In the genomic region with DNA sequence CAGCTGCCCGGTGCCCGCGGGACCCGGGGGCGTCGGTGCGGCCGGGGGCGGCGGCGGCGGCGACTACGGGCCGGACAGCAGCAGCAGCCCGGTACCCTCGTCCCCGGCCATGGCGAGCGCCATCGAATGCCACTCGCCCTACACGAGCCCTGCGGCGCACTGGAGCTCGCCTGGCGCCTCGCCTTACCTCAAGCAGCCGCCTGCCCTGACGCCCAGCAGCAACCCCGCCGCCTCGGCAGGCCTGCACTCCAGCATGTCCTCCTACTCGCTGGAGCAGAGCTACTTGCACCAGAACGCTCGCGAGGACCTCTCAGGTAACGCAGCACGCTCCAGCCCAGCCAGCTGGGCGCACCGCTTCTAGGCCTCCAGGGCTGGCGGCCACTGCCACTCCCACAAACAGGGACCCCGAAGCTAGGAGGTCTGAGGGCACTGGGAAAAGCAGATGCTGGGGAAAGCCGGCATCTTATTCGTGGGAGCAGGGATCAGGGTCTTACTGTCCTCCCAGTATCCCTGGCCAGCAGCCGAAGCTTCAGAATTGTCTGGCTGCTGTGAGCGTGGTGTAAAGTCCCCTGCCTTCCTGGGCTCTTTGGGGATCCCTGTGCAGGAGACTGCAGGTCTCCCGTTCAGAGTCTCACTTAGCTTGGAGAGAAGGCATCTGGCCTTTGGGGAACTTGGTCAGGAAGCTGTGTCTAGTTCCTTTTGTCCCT, we compare ENCODE assay signal across 9 cellular contexts. TPM values are rescaled to one million over a fixed set of nuclear protein-coding genes. Genes with fewer than 3 reads are reported as not detected.
A peak's percentile ranks its signal among the peaks of the same experiment; 100 is the strongest.
DNase-seq lines count a peak whose midpoint lies in the region; FAIRE-seq and TF ChIP-seq lines count a peak whose summit lies in the region.
"Had no signal": no experiment of that assay in that cellular context is flagged by ENCODE, and none has a peak within 500 bp of the region (broad histone marks: within the 10 kb centered on the region; RNA-seq: fewer than 3 reads in every experiment).

No MANE protein-coding gene starts in this region.

- 6 to 7% methylated on average over 18 to 48 of the region's 48 CpGs for WGBS in endodermal cell (ENCODE audit: insufficient coverage in 1 of 2, insufficient read length in 1 of 2), 2 experiments

- H3K79me2 ChIP-seq in neural progenitor cell (ENCODE audit: low read depth), result no peaks in the 10 kb centered on the region
- no peaks in the 10 kb centered on the region for H3K79me2 ChIP-seq in Karpas-422 (ENCODE audit: low read length)

- H3K4me3 ChIP-seq in BJ (ENCODE audit: low read depth, low read length) (peak overlapping the region; percentile 71), endodermal cell (ENCODE audit: low read length) (no peak overlapping the region), neural progenitor cell (no peak overlapping the region), Karpas-422 (ENCODE audit: low read length) (no peak overlapping the region)

- FAIRE-seq in HTR-8/SVneo (lab: Jason Lieb, UNC), result peak; percentile 40
- FAIRE-seq in GM12892 (lab: Jason Lieb, UNC), result no peak

- no peak for TF ChIP-seq POLR2A in GM12892 (IDR thresholded peaks at IDR 0.05; ENCODE audit: low read depth, low read length)

- H3K36me3 Mint-ChIP-seq in endodermal cell (ENCODE audit: low read depth) (no peaks in the 10 kb centered on the region), neural progenitor cell (no peaks in the 10 kb centered on the region)

- no peaks in the 10 kb centered on the region for H3K9me3 Mint-ChIP-seq in endodermal cell
- peaks cover 2% of the 10 kb centered on the region for H3K9me3 Mint-ChIP-seq in neural progenitor cell

- TF ChIP-seq CTCF in BJ (IDR thresholded peaks at IDR 0.05; ENCODE audit: insufficient read depth, low read depth, low read length) (no peak), endodermal cell (conservative IDR thresholded peaks at IDR 0.05) (no peak), neural progenitor cell (IDR thresholded peaks at IDR 0.05) (no peak)

- H2AFZ ChIP-seq in neural progenitor cell (replicated peaks) (no peak overlapping the region), Karpas-422 (ENCODE audit: low read length) (no peak overlapping the region)

- H3K27ac ChIP-seq in endodermal cell (ENCODE audit: low read depth, low read length) (no peak overlapping the region), neural progenitor cell (no peak overlapping the region), Karpas-422 (ENCODE audit: low read length) (no peak overlapping the region)

- no peaks in the 10 kb centered on the region for H3K9me3 ChIP-seq in endodermal cell (ENCODE audit: control insufficient read depth, low read length)
- H3K9me3 ChIP-seq in neural progenitor cell (ENCODE audit: low read depth), result no peaks in the 10 kb centered on the region
- no peaks in the 10 kb centered on the region for H3K9me3 ChIP-seq in Karpas-422 (ENCODE audit: low read length)

- H3K4me1 Mint-ChIP-seq in endodermal cell (peaks cover 13% of the 10 kb centered on the region), neural progenitor cell (peaks cover 33% of the 10 kb centered on the region)

- H3K36me3 ChIP-seq in BJ (ENCODE audit: control insufficient read depth, insufficient read depth, low read length) (peaks cover 8% of the 10 kb centered on the region), endodermal cell (ENCODE audit: control insufficient read depth, insufficient read depth, low read length) (no peaks in the 10 kb centered on the region), neural progenitor cell (no peaks in the 10 kb centered on the region), Karpas-422 (ENCODE audit: insufficient read depth, low read length) (no peaks in the 10 kb centered on the region)

- H3K27me3 Mint-ChIP-seq in endodermal cell (ENCODE audit: insufficient read depth), result peaks cover 93% of the 10 kb centered on the region
- peaks cover 79% of the 10 kb centered on the region for H3K27me3 Mint-ChIP-seq in neural progenitor cell (ENCODE audit: insufficient read depth, low read depth)

- peaks cover 92% of the 10 kb centered on the region for H4K20me1 ChIP-seq in neural progenitor cell (ENCODE audit: low read depth)
- H4K20me1 ChIP-seq in Karpas-422 (ENCODE audit: insufficient read depth, low read depth, low read length), result no peaks in the 10 kb centered on the region

- DNase-seq in BJ (ENCODE audit: low read depth), result no peak
- no peak for DNase-seq in HTR-8/SVneo (ENCODE audit: insufficient read length, low spot score)
- DNase-seq in endodermal cell, result peak; percentile 82
- peak; percentile 60 for DNase-seq in neural progenitor cell (ENCODE audit: low spot score)
- no peak for DNase-seq in Karpas-422
- no peak for DNase-seq in GM12892 (ENCODE audit: insufficient read length)
- DNase-seq in NK-92 treated with Interleukin-12 subunit alpha and Interleukin-12 subunit beta, amount 100 ng/mL, for 24 hours (lab: John Stamatoyannopoulos, UW), result no peak
- no peak for DNase-seq in SIG-M5 treated with dmso at 0.1 percent for 504 hours (lab: John Stamatoyannopoulos, UW; ENCODE audit: unreplicated experiment)
- DNase-seq: NCI-H1930 had no signal

- H3K4me2 ChIP-seq in neural progenitor cell (peak overlapping the region; percentile 83), Karpas-422 (ENCODE audit: low read depth, low read length, poor library complexity, severe bottlenecking) (no peak overlapping the region)

- CTCF ChIA-PET in BJ (lab: Yijun Ruan, JAX), result interaction anchor here (0.6 to 2.1 kb wide), 10 partner anchors 9 to 670 kb away, joined by 3 to 9 read pairs (median 4); no protein-coding TSS in a partner anchor

- H3K4me3 Mint-ChIP-seq in endodermal cell (no peak overlapping the region), neural progenitor cell (peak overlapping the region; percentile 67)

- H3K27me3 ChIP-seq in BJ (ENCODE audit: control insufficient read depth, insufficient read depth, low read length), result no peaks in the 10 kb centered on the region
- peaks cover 94% of the 10 kb centered on the region for H3K27me3 ChIP-seq in endodermal cell (ENCODE audit: control insufficient read depth, insufficient read depth, low read length, poor library complexity, severe bottlenecking)
- peaks cover 100% of the 10 kb centered on the region for H3K27me3 ChIP-seq in neural progenitor cell
- H3K27me3 ChIP-seq in Karpas-422 (ENCODE audit: low read length), result no peaks in the 10 kb centered on the region

- H3K27ac Mint-ChIP-seq in endodermal cell (no peak overlapping the region), neural progenitor cell (no peak overlapping the region)

- H3K4me1 ChIP-seq in endodermal cell (ENCODE audit: control insufficient read depth, insufficient read depth, low read length), result peaks cover 9% of the 10 kb centered on the region
- peaks cover 32% of the 10 kb centered on the region for H3K4me1 ChIP-seq in neural progenitor cell
- H3K4me1 ChIP-seq in Karpas-422 (ENCODE audit: low read length), result no peaks in the 10 kb centered on the region

- H3K9me2 ChIP-seq in Karpas-422 (replicated peaks; ENCODE audit: insufficient read depth, low read length), result no peaks in the 10 kb centered on the region

- POLR2A ChIA-PET in BJ (lab: Charles Lee), result no interaction called here

- H3F3A ChIP-seq in neural progenitor cell (ENCODE audit: low read depth), result peaks cover 20% of the 10 kb centered on the region

- H3K9ac ChIP-seq in endodermal cell (ENCODE audit: extremely low read depth, low read length, poor library complexity, severe bottlenecking) (no peak overlapping the region), neural progenitor cell (no peak overlapping the region), Karpas-422 (ENCODE audit: low read length) (no peak overlapping the region)

RNA-seq across cellular contexts. Expression of gene FOXF2, which starts 1.6 kb away (rescaled TPM):
- 17.7 and 23.4 TPM in 2 replicates for polyA plus RNA-seq in BJ (2011; rRNA removed)
- 11.2 and 13.2 TPM in 2 replicates for polyA minus RNA-seq in BJ (2011; rRNA and poly(A)+ RNA removed)
- under 1 TPM in 1 of 2 donors, not detected in 1; 0.11 TPM for total RNA-seq in endodermal cell
- polyA plus RNA-seq in endodermal cell (2013, experiment 1 of 2), result 0.43 TPM
- 0.46 TPM for polyA plus RNA-seq in endodermal cell (2013, experiment 2 of 2)
- not detected in 2 replicates for total RNA-seq in neural progenitor cell (ENCODE audit: low replicate concordance)
- not detected in 2 replicates for total RNA-seq in Karpas-422 (2014; rRNA removed; shearing (Covaris generic); ENCODE audit: low replicate concordance)
- not detected for polyA plus RNA-seq in GM12892 (2012; ENCODE audit: missing spikeins)

Comparison
In these comparisons a context has a peak if more than half of its experiments do, and no peak if none do; other contexts are left out.
1. DNase-seq: peak in endodermal cell (single experiment) and neural progenitor cell (single experiment); none in BJ (single experiment), HTR-8/SVneo (single experiment), Karpas-422 (single experiment), GM12892 (single experiment), NK-92 treated with Interleukin-12 subunit alpha and Interleukin-12 subunit beta, amount 100 ng/mL, for 24 hours (single experiment) and SIG-M5 treated with dmso at 0.1 percent for 504 hours (single experiment).